Comparison of ENCODE assay signal across 1 cellular context in genomic region chr10:63738410-63738809, GRCh38.
TF ChIP-seq lines count a peak whose summit lies in the region.

No MANE protein-coding gene starts in this region.

TF ChIP-seq in HepG2, 621 proteins besides CTCF, POLR2A, EP300 and RAD21 (continued from another document and continues in another):
- TF ChIP-seq ZNF609 (CRISPR knock-in tag; IDR thresholded peaks at IDR 0.05; ENCODE audit: borderline replicate concordance) (peak; percentile 46; the same call in 1 of the 2 replicates), ARNTL (CRISPR knock-in tag; IDR thresholded peaks at IDR 0.05) (0 out of 2 replicates have a peak, but pooled peaks have one; percentile 40), ZBTB21 (CRISPR knock-in tag; IDR thresholded peaks at IDR 0.05) (peak; percentile 42; the same call in 1 of the 2 replicates), ZBTB40 (IDR thresholded peaks at IDR 0.05) (no peak), ZBTB40 (CRISPR knock-in tag; IDR thresholded peaks at IDR 0.05) (peak; percentile 76), AHDC1 (CRISPR knock-in tag; IDR thresholded peaks at IDR 0.05; ENCODE audit: borderline replicate concordance) (peak; percentile 94), ATF7 (IDR thresholded peaks at IDR 0.05) (0 out of 2 replicates have a peak, but pooled peaks have one; percentile 35), ATF7 (CRISPR knock-in tag; IDR thresholded peaks at IDR 0.05) (peak; percentile 85), DNMT3B (CRISPR knock-in tag; conservative IDR thresholded peaks at IDR 0.05) (no peak), CREB3 (CRISPR knock-in tag; IDR thresholded peaks at IDR 0.05) (no peak), ZNF788 (CRISPR knock-in tag; IDR thresholded peaks at IDR 0.05; ENCODE audit: borderline replicate concordance) (peak; percentile 88; the same call in 1 of the 2 replicates), HDAC2 (CRISPR knock-in tag; IDR thresholded peaks at IDR 0.05) (peak; percentile 93), ZNF569 (CRISPR knock-in tag; IDR thresholded peaks at IDR 0.05; ENCODE audit: borderline replicate concordance) (no peak), ZNF564 (CRISPR knock-in tag; IDR thresholded peaks at IDR 0.05) (peak; percentile 94), ZNF326 (CRISPR knock-in tag; IDR thresholded peaks at IDR 0.05; ENCODE audit: borderline replicate concordance) (no peak), ZBTB7A (CRISPR knock-in tag; IDR thresholded peaks at IDR 0.05) (no peak), JUNB (CRISPR knock-in tag; IDR thresholded peaks at IDR 0.05; ENCODE audit: borderline replicate concordance) (peak; percentile 91), PPARG (CRISPR knock-in tag; conservative IDR thresholded peaks at IDR 0.05) (0 out of 2 replicates have a peak, but pooled peaks have one; percentile 53), PHF20 (CRISPR knock-in tag; IDR thresholded peaks at IDR 0.05) (0 out of 2 replicates have a peak, but pooled peaks have one; percentile 29), RXRB (CRISPR knock-in tag; IDR thresholded peaks at IDR 0.05; ENCODE audit: borderline replicate concordance) (peak; percentile 92), HMGXB4 (CRISPR knock-in tag; IDR thresholded peaks at IDR 0.05; ENCODE audit: borderline replicate concordance in 1 of 2, low read depth in 1 of 2) (0 out of 4 replicates have a peak, but pooled peaks of 1 of the 2 experiments have one; percentile 26), CBX1 (IDR thresholded peaks at IDR 0.05; ENCODE audit: low read depth) (peak; percentile 45), ZBTB7B (CRISPR knock-in tag; IDR thresholded peaks at IDR 0.05) (peak; percentile 98), KDM3A (CRISPR knock-in tag; IDR thresholded peaks at IDR 0.05; ENCODE audit: low read depth) (peak; percentile 85; the same call in 1 of the 2 replicates), ZNF580 (CRISPR knock-in tag; IDR thresholded peaks at IDR 0.05; ENCODE audit: borderline replicate concordance, low read depth) (peak; percentile 62; the same call in 1 of the 2 replicates), ZBTB33 (CRISPR knock-in tag; IDR thresholded peaks at IDR 0.05) (peak; percentile 82)
